In the genomic region with DNA sequence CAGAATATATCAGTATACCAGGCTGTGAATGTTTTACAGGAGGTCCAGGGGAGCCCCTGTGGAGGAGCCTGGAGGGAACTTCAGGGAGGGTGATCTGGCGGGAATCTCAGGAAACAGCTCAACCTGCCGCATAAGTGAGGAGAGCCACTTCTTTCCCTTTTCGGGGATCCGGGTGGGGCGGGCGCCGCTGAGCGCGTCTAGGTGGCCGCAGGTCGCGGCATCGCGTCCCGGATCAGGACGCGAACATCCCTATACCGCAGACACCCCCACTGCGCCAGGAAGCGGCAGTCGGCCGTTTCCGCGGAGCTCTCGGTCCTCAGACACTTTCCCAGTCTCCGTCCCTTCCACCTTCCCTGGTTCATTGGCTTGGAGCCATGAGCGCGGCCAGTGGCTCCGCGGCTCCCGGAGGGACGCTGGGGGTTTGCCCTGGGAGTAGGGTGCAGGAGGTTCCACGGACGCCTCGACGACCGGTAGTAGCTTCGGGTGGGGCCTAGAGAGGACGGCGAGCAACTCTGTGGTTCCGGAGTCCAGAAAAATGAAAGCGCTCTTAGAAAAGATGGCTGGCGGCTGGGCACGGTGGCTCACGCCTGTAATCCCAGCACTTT, we compare ENCODE assay signal across 1 cellular context.
TF ChIP-seq lines count a peak whose summit lies in the region.

No MANE protein-coding gene starts in this region.

TF ChIP-seq in endothelial cell of umbilical vein, 7 proteins besides CTCF, POLR2A, EP300 and RAD21 (continued from another document):
- TF ChIP-seq, protein P1, sequence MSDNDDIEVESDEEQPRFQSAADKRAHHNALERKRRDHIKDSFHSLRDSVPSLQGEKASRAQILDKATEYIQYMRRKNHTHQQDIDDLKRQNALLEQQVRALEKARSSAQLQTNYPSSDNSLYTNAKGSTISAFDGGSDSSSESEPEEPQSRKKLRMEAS (IDR thresholded peaks at IDR 0.05; ENCODE audit: insufficient read depth, insufficient read length) = no peak
